ENCODE assay signal across 21 cellular contexts in the genomic region with DNA sequence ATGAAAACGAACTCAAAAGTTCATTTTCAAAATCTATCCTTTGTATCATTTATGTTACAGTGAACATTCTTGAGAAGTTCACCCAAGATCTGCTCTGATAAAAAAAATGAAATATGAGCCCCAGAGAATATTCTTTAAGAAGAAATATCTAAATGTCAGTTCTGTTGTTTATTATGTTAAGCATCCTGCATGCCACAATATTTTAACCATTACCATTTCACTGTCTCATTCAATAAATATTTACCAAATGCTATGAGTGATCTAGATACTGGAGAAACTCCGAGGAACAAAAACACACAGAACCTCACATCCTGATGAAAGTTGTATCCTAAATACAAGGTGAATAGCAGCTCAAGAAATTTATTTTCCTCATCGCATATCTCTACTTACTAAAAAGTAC.
"Had no signal": no experiment of that assay in that cellular context is flagged by ENCODE, and none has a peak within 500 bp of the region (broad histone marks: within the 10 kb centered on the region; RNA-seq: fewer than 3 reads in every experiment).

No MANE protein-coding gene starts in this region.

- ATAC-seq: activated CD8-positive, alpha-beta memory T cell treated with anti-CD3 and anti-CD28 coated beads, Interleukin-2, amount 10 ng/mL, durations not matched to agents 7 days and 5 days; T-cell had no signal

- DNase-seq: activated B cell treated with CpG ODN at 0.5 μM for 24 hours; activated CD4-positive, alpha-beta T cell treated with anti-CD3 and anti-CD28 coated beads for 1 hour; activated CD4-positive, alpha-beta T cell treated with anti-CD3 and anti-CD28 coated beads, Interleukin-2, amount 10 ng/mL, durations not matched to agents 24 days and 14 days; activated CD4-positive, alpha-beta T cell treated with anti-CD3 and anti-CD28 coated beads, Interleukin-2, amount 50 U/mL, for 48 hours; activated CD8-positive, alpha-beta memory T cell treated with anti-CD3 and anti-CD28 coated beads, Interleukin-2, amount 10 ng/mL, durations not matched to agents 7 days and 5 days; activated effector memory CD4-positive, alpha-beta T cell treated with Interleukin-2 at 50 U/mL for 16 hours; activated naive CD4-positive, alpha-beta T cell; activated T-cell treated with anti-CD3 and anti-CD28 coated beads, Interleukin-2, amount 50 U/mL, for 24 hours; amygdala; MM.1S; NCI-H1105 treated with DMSO at 0.1 percent for 48 hours; NCI-H1436 treated with DMSO at 0.1 percent for 48 hours; NCI-H187; NCI-H2081; NCI-H510A treated with DMSO at 0.1 percent for 48 hours; NCI-H69; NK-92 treated with Interleukin-12 subunit alpha and Interleukin-12 subunit beta, amount 100 ng/mL, for 24 hours; SHP77 treated with DMSO at 0.1 percent for 48 hours; T-cell; T-helper 2 cell; T1000 had no signal
